9 cellular contexts compared by ENCODE assay signal in genomic region chr2:85769236-85769986, GRCh38.
DNase-seq lines count a peak whose midpoint lies in the region; ATAC-seq and TF ChIP-seq lines count a peak whose summit lies in the region.
"Had no signal": no experiment of that assay in that cellular context is flagged by ENCODE, and none has a peak within 500 bp of the region (broad histone marks: within the 10 kb centered on the region; RNA-seq: fewer than 3 reads in every experiment).

No MANE protein-coding gene starts in this region.

- no peak overlapping the region for H3K4me2 ChIP-seq in SU-DHL-6 (ENCODE audit: low read depth, low read length, poor library complexity, severe bottlenecking)

- no peaks in the 10 kb centered on the region for H3K9me3 ChIP-seq in SU-DHL-6 (ENCODE audit: insufficient read depth, low read length)

- H3K9me3 Mint-ChIP-seq in memory B cell = no peaks in the 10 kb centered on the region

- H3K9ac ChIP-seq in SU-DHL-6 (ENCODE audit: low read length) = no peak overlapping the region

- no peaks in the 10 kb centered on the region for H3F3A ChIP-seq in SU-DHL-6 (ENCODE audit: insufficient read depth)

- CTCF ChIA-PET in HEK293T (lab: Yijun Ruan, JAX) = interaction anchor here (0.8 to 2.1 kb wide), 3 partner anchors 8 to 18 kb away, joined by 3 to 8 read pairs (median 5); no protein-coding TSS in a partner anchor

- H3K27me3 Mint-ChIP-seq in memory B cell = peaks cover 39% of the 10 kb centered on the region

- H4K20me1 ChIP-seq in SU-DHL-6 (ENCODE audit: low read depth, low read length) = no peaks in the 10 kb centered on the region

- H3K36me3 ChIP-seq in SU-DHL-6 (ENCODE audit: low read length) = no peaks in the 10 kb centered on the region

- POLR2A ChIA-PET in HEK293T (lab: Yijun Ruan, JAX) = no interaction called here

- no peak overlapping the region for H3K4me3 Mint-ChIP-seq in memory B cell

- H3K79me2 ChIP-seq in SU-DHL-6 (ENCODE audit: insufficient read depth, low read length) = no peaks in the 10 kb centered on the region

- H3K27ac Mint-ChIP-seq in memory B cell = no peak overlapping the region

- no peaks in the 10 kb centered on the region for H3K27me3 ChIP-seq in SU-DHL-6 (ENCODE audit: low read length)

- H3K4me1 Mint-ChIP-seq in memory B cell = peaks cover 6% of the 10 kb centered on the region

- H3K36me3 Mint-ChIP-seq in memory B cell = no peaks in the 10 kb centered on the region

- TF ChIP-seq CTCF in SU-DHL-6 (IDR thresholded peaks at IDR 0.05; ENCODE audit: insufficient read depth, low read length, poor library complexity, severe bottlenecking) = peak; percentile 11

- peak; percentile 50 for DNase-seq in COLO829 (ENCODE audit: low spot score)
- peak; percentile 78 for DNase-seq in HEK293T (ENCODE audit: extremely low spot score)
- DNase-seq in memory B cell (ENCODE audit: low spot score in 2 of 2) = no peak
- no peak for DNase-seq in activated gamma-delta T cell (lab: John Stamatoyannopoulos, UW)
- no peak for DNase-seq in NCI-H774 (lab: John Stamatoyannopoulos, UW)
- DNase-seq: activated T-cell treated with anti-CD3 and anti-CD28 coated beads, Interleukin-2, amount 50 U/mL, for 1 hour had no signal

- no peak overlapping the region for H3K4me3 ChIP-seq in SU-DHL-6 (ENCODE audit: insufficient read depth, low read length, poor library complexity, severe bottlenecking)

- ATAC-seq in memory B cell (ENCODE audit: low read depth) (peak; percentile 65), GM21737 (IDR thresholded peaks at IDR 0.05; ENCODE audit: unreplicated experiment) (no peak), GM18867 (IDR thresholded peaks at IDR 0.05; ENCODE audit: unreplicated experiment) (no peak)

- no peaks in the 10 kb centered on the region for H3K9me2 ChIP-seq in SU-DHL-6 (replicated peaks; ENCODE audit: insufficient read depth, low read length)

- no peak overlapping the region for H3K27ac ChIP-seq in SU-DHL-6 (ENCODE audit: low read depth, low read length)

- H2AFZ ChIP-seq in SU-DHL-6 (ENCODE audit: low read depth, low read length, severe bottlenecking) = no peak overlapping the region

TF ChIP-seq in HEK293T, 16 proteins besides CTCF, POLR2A, EP300 and RAD21:
- no peak for TF ChIP-seq SP1 (IDR thresholded peaks at IDR 0.05)
- no peak for TF ChIP-seq SUZ12 (IDR thresholded peaks at IDR 0.05)
- no peak for TF ChIP-seq CTBP1 (IDR thresholded peaks at IDR 0.05; ENCODE audit: borderline replicate concordance)
- TF ChIP-seq FOXA1 (IDR thresholded peaks at IDR 0.05) = no peak

Comparison
In these comparisons a context has a peak if more than half of its experiments do, and no peak if none do; other contexts are left out.
1. DNase-seq: peak in COLO829 (single experiment) and HEK293T (single experiment); none in memory B cell (0 of 2), activated gamma-delta T cell (single experiment) and NCI-H774 (single experiment).